1 cellular context compared by ENCODE assay signal in genomic region chr17:30000755-30001257, GRCh38.
TF ChIP-seq lines count a peak whose summit lies in the region.

No MANE protein-coding gene starts in this region.

TF ChIP-seq in H1, 55 proteins besides CTCF, POLR2A, EP300 and RAD21:
- no peak for TF ChIP-seq EZH2 (IDR thresholded peaks at IDR 0.05; ENCODE audit: low read depth, low read length, severe bottlenecking)
- no peak for TF ChIP-seq CBX8 (IDR thresholded peaks at IDR 0.05; ENCODE audit: borderline replicate concordance, low read depth, low read length)
- no peak for TF ChIP-seq CHD1 (IDR thresholded peaks at IDR 0.05; ENCODE audit: low read depth, low read length)
- no peak for TF ChIP-seq SAP30 (IDR thresholded peaks at IDR 0.05; ENCODE audit: insufficient read depth, insufficient replicate concordance, low read length)
- no peak for TF ChIP-seq KDM4A (IDR thresholded peaks at IDR 0.05; ENCODE audit: low read depth, low read length, severe bottlenecking)
- no peak for TF ChIP-seq RFX5 (IDR thresholded peaks at IDR 0.05; ENCODE audit: borderline replicate concordance, low read depth, low read length)
- TF ChIP-seq NRF1 (IDR thresholded peaks at IDR 0.05; ENCODE audit: low read depth, low read length) = no peak
- TF ChIP-seq ATF3 (IDR thresholded peaks at IDR 0.05; ENCODE audit: insufficient read depth, low read depth, low read length) = no peak
- TF ChIP-seq EGR1 (IDR thresholded peaks at IDR 0.05; ENCODE audit: borderline replicate concordance, low read depth, low read length) = no peak
- TF ChIP-seq BCL11A (IDR thresholded peaks at IDR 0.05; ENCODE audit: low read depth in 2 of 2, low read length in 2 of 2) = no peak
- TF ChIP-seq GTF2F1 (IDR thresholded peaks at IDR 0.05; ENCODE audit: borderline replicate concordance, low read depth, low read length) = no peak
- TF ChIP-seq TAF7 (optimal IDR thresholded peaks at IDR 0.05; ENCODE audit: borderline replicate concordance, low read depth, low read length) = no peak
- TF ChIP-seq CREB1 (IDR thresholded peaks at IDR 0.05) = no peak
